In the genomic region with DNA sequence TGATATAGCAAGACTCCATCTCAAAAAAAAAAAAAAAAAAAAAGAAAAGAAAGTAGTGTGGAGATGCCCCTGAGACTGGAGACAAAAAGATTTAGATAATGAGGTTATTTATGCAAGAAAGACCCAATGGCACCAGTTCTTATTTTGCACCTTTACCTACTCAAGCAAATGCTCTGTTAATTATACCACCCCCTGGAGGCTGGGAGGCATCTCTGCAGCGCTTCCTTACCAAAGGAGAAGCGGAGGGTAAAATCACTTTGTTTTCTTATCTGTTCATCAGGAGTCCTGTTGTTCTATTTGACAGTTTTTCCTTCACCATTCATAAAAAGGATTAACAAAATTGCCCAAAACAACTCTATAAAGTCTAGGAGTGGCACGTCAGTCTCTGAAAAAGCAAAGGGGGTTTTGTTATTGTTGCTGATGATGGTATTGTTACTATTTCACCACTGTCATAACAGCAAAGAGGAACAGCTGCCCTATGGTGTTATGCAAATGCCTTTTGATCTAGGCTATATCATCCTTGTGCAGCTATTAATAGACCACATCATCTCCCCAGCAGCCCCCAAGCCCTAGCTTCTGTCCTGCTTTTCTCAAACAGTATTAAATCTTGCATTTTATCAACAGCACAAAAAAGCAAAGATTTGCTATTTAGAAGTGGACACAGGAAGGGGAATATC, we compare ENCODE assay signal across 17 cellular contexts.
DNase-seq lines count a peak whose midpoint lies in the region; ATAC-seq and TF ChIP-seq lines count a peak whose summit lies in the region.
"Had no signal": no experiment of that assay in that cellular context is flagged by ENCODE, and none has a peak within 500 bp of the region (broad histone marks: within the 10 kb centered on the region; RNA-seq: fewer than 3 reads in every experiment).

No MANE protein-coding gene starts in this region.

- no peak overlapping the region for H3K4me3 ChIP-seq in HAP-1
- no peak overlapping the region for H3K4me3 ChIP-seq in WI38 (ENCODE audit: low read depth, low read length)
- no peak overlapping the region for H3K4me3 ChIP-seq in mesendoderm (ENCODE audit: low read length)
- no peak overlapping the region for H3K4me3 ChIP-seq in CD4-positive, alpha-beta memory T cell (ENCODE audit: low read length in 2 of 2)
- H3K4me3 ChIP-seq: body of pancreas, skin epidermis, suprapubic skin had no signal

- WGBS in mesendoderm (ENCODE audit: extremely low coverage, insufficient coverage, low lambda C conversion rate), result no CpG with 5 or more reads among the region's 3 CpGs

- no peak overlapping the region for H3K4me2 ChIP-seq in mesendoderm (ENCODE audit: low read length)

- CTCF ChIA-PET in CD4-positive, alpha-beta memory T cell (lab: Charles Lee; ENCODE audit: partially characterized antibody), result no interaction called here

- H3K27me3 ChIP-seq in HAP-1 (ENCODE audit: low read depth), result no peaks in the 10 kb centered on the region
- no peaks in the 10 kb centered on the region for H3K27me3 ChIP-seq in mesendoderm (ENCODE audit: insufficient read depth, low read length, poor library complexity)
- H3K27me3 ChIP-seq in CD4-positive, alpha-beta memory T cell (ENCODE audit: insufficient read depth, low read length), result no peaks in the 10 kb centered on the region
- H3K27me3 ChIP-seq: body of pancreas, suprapubic skin had no signal

- no peaks in the 10 kb centered on the region for H3K9me3 ChIP-seq in HAP-1
- no peaks in the 10 kb centered on the region for H3K9me3 ChIP-seq in CD4-positive, alpha-beta memory T cell (ENCODE audit: control insufficient read depth in 1 of 2, low read length in 2 of 2)
- H3K9me3 ChIP-seq: body of pancreas, neutrophil, suprapubic skin had no signal

- H3K4ac ChIP-seq in mesendoderm (ENCODE audit: low read depth, low read length), result no peak overlapping the region

- no peak overlapping the region for H3K27ac Mint-ChIP-seq in activated T-helper 1 cell treated with anti-CD3 and anti-CD28 coated beads, Interleukin-12 subunit alpha, Interleukin-12 subunit beta, Interleukin-2, Interleukin-4 antibody, amounts not matched to agents 30 ng/mL and 10 ng/mL and 1 ng/mL, durations not matched to agents 14 hours and 24 hours and 36 hours
- no peak overlapping the region for H3K27ac Mint-ChIP-seq in CD4-positive, alpha-beta memory T cell

- H3K4me3 Mint-ChIP-seq in activated T-helper 1 cell treated with anti-CD3 and anti-CD28 coated beads, Interleukin-12 subunit alpha, Interleukin-12 subunit beta, Interleukin-2, Interleukin-4 antibody, amounts not matched to agents 30 ng/mL and 10 ng/mL and 1 ng/mL, durations not matched to agents 14 hours and 24 hours and 36 hours, result no peak overlapping the region
- H3K4me3 Mint-ChIP-seq in CD4-positive, alpha-beta memory T cell, result no peak overlapping the region

- peaks cover 5% of the 10 kb centered on the region for H3K9me3 Mint-ChIP-seq in activated T-helper 1 cell treated with anti-CD3 and anti-CD28 coated beads, Interleukin-12 subunit alpha, Interleukin-12 subunit beta, Interleukin-2, Interleukin-4 antibody, amounts not matched to agents 30 ng/mL and 10 ng/mL and 1 ng/mL, durations not matched to agents 14 hours and 24 hours and 36 hours
- peaks cover 0 to 3% (median 0%) of the 10 kb centered on the region in 8 donors for H3K9me3 Mint-ChIP-seq in CD4-positive, alpha-beta memory T cell

- intact Hi-C loops in activated T-helper 1 cell treated with anti-CD3 and anti-CD28 coated beads, Interleukin-12 subunit alpha, Interleukin-12 subunit beta, Interleukin-2, Interleukin-4 antibody, amounts not matched to agents 30 ng/mL and 10 ng/mL and 1 ng/mL, durations not matched to agents 14 hours and 24 hours and 36 hours (cut with micrococcal nuclease), result no loop called here
- intact Hi-C loops in CD4-positive, alpha-beta memory T cell (cut with micrococcal nuclease), result loop anchor here (5.0 kb wide), 1 partner anchor 43 kb away; no protein-coding TSS in a partner anchor

- peaks cover 48% of the 10 kb centered on the region for H3K4me1 Mint-ChIP-seq in activated T-helper 1 cell treated with anti-CD3 and anti-CD28 coated beads, Interleukin-12 subunit alpha, Interleukin-12 subunit beta, Interleukin-2, Interleukin-4 antibody, amounts not matched to agents 30 ng/mL and 10 ng/mL and 1 ng/mL, durations not matched to agents 14 hours and 24 hours and 36 hours (ENCODE audit: low read depth)
- peaks cover 6 to 19% (median 12%) of the 10 kb centered on the region in 4 donors for H3K4me1 Mint-ChIP-seq in CD4-positive, alpha-beta memory T cell

- no peak overlapping the region for H2BK120ac ChIP-seq in mesendoderm (ENCODE audit: low read depth, low read length)

- no peak overlapping the region for H4K5ac ChIP-seq in mesendoderm (ENCODE audit: low read length)

- H3K79me1 ChIP-seq in mesendoderm (ENCODE audit: low read length), result no peaks in the 10 kb centered on the region

- no peaks in the 10 kb centered on the region for H3K36me3 ChIP-seq in HAP-1 (replicated peaks)
- no peaks in the 10 kb centered on the region for H3K36me3 ChIP-seq in mesendoderm (ENCODE audit: control insufficient read depth, insufficient read depth, low read length)
- no peaks in the 10 kb centered on the region for H3K36me3 ChIP-seq in CD4-positive, alpha-beta memory T cell (ENCODE audit: insufficient read depth, low read length)
- H3K36me3 ChIP-seq: neutrophil, suprapubic skin had no signal

- no peak overlapping the region for H3K18ac ChIP-seq in mesendoderm (ENCODE audit: low read length)

- H3K4me1 ChIP-seq in HAP-1 (peaks cover 3% of the 10 kb centered on the region), mesendoderm (ENCODE audit: control insufficient read depth, low read depth, low read length) (no peaks in the 10 kb centered on the region)
- peaks cover 13% of the 10 kb centered on the region for H3K4me1 ChIP-seq in CD4-positive, alpha-beta memory T cell (ENCODE audit: insufficient read depth, low read length)
- H3K4me1 ChIP-seq: body of pancreas, suprapubic skin had no signal

- POLR2A ChIA-PET in CD4-positive, alpha-beta memory T cell (lab: Charles Lee; ENCODE audit: partially characterized antibody), result no interaction called here

- no peak overlapping the region for H3K9ac ChIP-seq in mesendoderm (ENCODE audit: low read length)

- no peak overlapping the region for H2BK15ac ChIP-seq in mesendoderm (replicated peaks; ENCODE audit: low read depth)

- DNase-seq in HAP-1 (ENCODE audit: low spot score in 2 of 2) (peak; percentile 10 to 30), mesendoderm (peak; percentile 23), AG20443 (ENCODE audit: low spot score) (no peak)
- no peak for DNase-seq in activated T-helper 1 cell treated with anti-CD3 and anti-CD28 coated beads, Interleukin-12 subunit alpha, Interleukin-12 subunit beta, Interleukin-2, Interleukin-4 antibody, amounts not matched to agents 30 ng/mL and 10 ng/mL and 1 ng/mL, durations not matched to agents 14 hours and 24 hours and 36 hours (ENCODE audit: low spot score)
- no peak for DNase-seq in CD4-positive, alpha-beta memory T cell
- DNase-seq: activated T-cell treated with anti-CD3 and anti-CD28 coated beads, Interleukin-2, amount 50 U/mL, for 48 hours; body of pancreas; Calu3; left ventricle myocardium superior; NCI-H1436; NCI-H510A treated with DMSO at 0.1 percent for 48 hours had no signal

- H3K56ac ChIP-seq in mesendoderm (ENCODE audit: low read length), result no peak overlapping the region

- no peak overlapping the region for H2BK5ac ChIP-seq in mesendoderm (ENCODE audit: low read length)

- peak; percentile 43 for TF ChIP-seq CTCF in C4-2B (conservative IDR thresholded peaks at IDR 0.05)
- TF ChIP-seq CTCF in WI38 (IDR thresholded peaks at IDR 0.05; ENCODE audit: low read depth, low read length), result 0 out of 2 replicates have a peak, but pooled peaks have one; percentile 13

- H2AK5ac ChIP-seq in mesendoderm (ENCODE audit: low read length), result no peak overlapping the region

- H3K27ac ChIP-seq in C4-2B (no peak overlapping the region), mesendoderm (ENCODE audit: low read depth, low read length) (no peak overlapping the region)
- H3K27ac ChIP-seq in CD4-positive, alpha-beta memory T cell (ENCODE audit: low read depth, low read length), result no peak overlapping the region
- H3K27ac ChIP-seq: body of pancreas, neutrophil, skin epidermis, suprapubic skin had no signal

- in situ Hi-C loops in HAP-1 (cut with MboI; ENCODE audit: low sequenced_read_pairs), result no loop called here

- H3K23ac ChIP-seq in mesendoderm (ENCODE audit: low read length), result no peak overlapping the region

- H3K79me2 ChIP-seq in mesendoderm (ENCODE audit: control insufficient read depth, insufficient read depth, low read length), result no peaks in the 10 kb centered on the region

- H3K36me3 Mint-ChIP-seq in activated T-helper 1 cell treated with anti-CD3 and anti-CD28 coated beads, Interleukin-12 subunit alpha, Interleukin-12 subunit beta, Interleukin-2, Interleukin-4 antibody, amounts not matched to agents 30 ng/mL and 10 ng/mL and 1 ng/mL, durations not matched to agents 14 hours and 24 hours and 36 hours (ENCODE audit: low read depth), result peaks cover 7% of the 10 kb centered on the region
- H3K36me3 Mint-ChIP-seq in CD4-positive, alpha-beta memory T cell, result no peaks in the 10 kb centered on the region

- H3K27me3 Mint-ChIP-seq in activated T-helper 1 cell treated with anti-CD3 and anti-CD28 coated beads, Interleukin-12 subunit alpha, Interleukin-12 subunit beta, Interleukin-2, Interleukin-4 antibody, amounts not matched to agents 30 ng/mL and 10 ng/mL and 1 ng/mL, durations not matched to agents 14 hours and 24 hours and 36 hours (ENCODE audit: insufficient read depth), result no peaks in the 10 kb centered on the region
- H3K27me3 Mint-ChIP-seq in CD4-positive, alpha-beta memory T cell, result no peaks in the 10 kb centered on the region

- no peak for ATAC-seq in GM18511 (IDR thresholded peaks at IDR 0.05; ENCODE audit: unreplicated experiment)
- ATAC-seq: body of pancreas, left ventricle myocardium superior had no signal

- H4K8ac ChIP-seq in mesendoderm (ENCODE audit: low read depth, low read length), result no peak overlapping the region

Comparison
In these comparisons a context has a peak if more than half of its experiments do, and no peak if none do; other contexts are left out.
1. DNase-seq: peak in HAP-1 (2 of 2) and mesendoderm (single experiment); none in activated T-helper 1 cell treated with anti-CD3 and anti-CD28 coated beads, Interleukin-12 subunit alpha, Interleukin-12 subunit beta, Interleukin-2, Interleukin-4 antibody, amounts not matched to agents 30 ng/mL and 10 ng/mL and 1 ng/mL, durations not matched to agents 14 hours and 24 hours and 36 hours (single experiment), AG20443 (single experiment) and CD4-positive, alpha-beta memory T cell (0 of 5).